ENCODE assay signal across 8 cellular contexts in the genomic region with DNA sequence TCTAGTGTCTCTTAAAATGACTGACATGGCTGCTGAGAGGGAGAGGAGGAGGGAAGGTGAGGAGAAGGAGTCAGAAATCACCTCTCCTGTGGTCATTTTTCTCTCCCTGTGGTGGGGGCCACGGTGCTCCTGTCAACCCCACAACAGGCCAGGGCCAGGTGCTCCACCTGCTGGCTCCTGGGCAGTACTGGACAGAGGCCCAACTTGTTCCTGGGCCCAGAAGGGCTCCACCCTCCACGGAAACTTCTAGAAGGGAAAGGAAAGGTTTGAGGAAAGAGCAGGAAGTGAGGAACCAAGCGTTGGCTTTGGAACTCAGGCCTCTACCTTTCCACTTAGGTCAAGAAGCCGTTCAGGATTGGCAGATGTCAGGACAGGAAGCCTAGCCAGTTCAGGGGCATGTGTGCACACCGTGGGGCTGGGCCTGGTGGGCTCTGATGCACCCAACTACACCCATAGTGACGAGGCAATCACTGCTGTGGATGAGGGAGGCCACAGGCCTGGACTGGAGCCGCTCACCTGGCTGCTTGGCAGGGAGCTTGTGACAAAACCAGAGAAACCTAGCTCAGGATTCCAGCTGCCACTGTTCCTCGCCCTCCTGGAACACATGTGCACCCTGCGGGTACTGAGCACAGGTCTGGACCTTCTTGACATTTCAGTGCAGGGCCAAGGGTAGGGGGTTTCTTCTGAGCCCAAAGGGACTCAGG. TPM values are rescaled to one million over a fixed set of nuclear protein-coding genes. Genes with fewer than 3 reads are reported as not detected.
DNase-seq lines count a peak whose midpoint lies in the region; ATAC-seq lines count a peak whose summit lies in the region.

No MANE protein-coding gene starts in this region.

- no peak overlapping the region for H3K27ac Mint-ChIP-seq in activated naive CD8-positive, alpha-beta T cell treated with anti-CD3 and anti-CD28 coated beads, Interleukin-2, amount 50 U/mL, for 24 hours

- ATAC-seq in activated naive CD8-positive, alpha-beta T cell treated with anti-CD3 and anti-CD28 coated beads, Interleukin-2, amount 50 U/mL, for 24 hours, result peak; percentile 40
- ATAC-seq in left lobe of liver (peak; percentile 93), sciatic nerve (no peak)

- no peaks in the 10 kb centered on the region for H3K9me3 Mint-ChIP-seq in activated naive CD8-positive, alpha-beta T cell treated with anti-CD3 and anti-CD28 coated beads, Interleukin-2, amount 50 U/mL, for 24 hours

- intact Hi-C loops in sciatic nerve (cut with DNase I), result no loop called here

- H3K4me1 Mint-ChIP-seq in activated naive CD8-positive, alpha-beta T cell treated with anti-CD3 and anti-CD28 coated beads, Interleukin-2, amount 50 U/mL, for 24 hours, result no peaks in the 10 kb centered on the region

- peaks cover 9% of the 10 kb centered on the region for H3K27me3 Mint-ChIP-seq in activated naive CD8-positive, alpha-beta T cell treated with anti-CD3 and anti-CD28 coated beads, Interleukin-2, amount 50 U/mL, for 24 hours

- DNase-seq in DMS53 treated with DMSO at 0.1 percent for 48 hours (lab: John Stamatoyannopoulos, UW; ENCODE audit: unreplicated experiment) (peak; percentile 39), HPDE6-E6E7 (ENCODE audit: extremely low spot score) (peak; percentile 65), left lobe of liver (ENCODE audit: low spot score) (peak; percentile 64), cerebellum (ENCODE audit: low spot score) (no peak), sciatic nerve (ENCODE audit: low spot score) (no peak), KG1 (lab: John Stamatoyannopoulos, UW) (no peak)
- DNase-seq in activated naive CD8-positive, alpha-beta T cell treated with anti-CD3 and anti-CD28 coated beads, Interleukin-2, amount 50 U/mL, for 24 hours, result no peak
- no peak for DNase-seq in effector CD4-positive, alpha-beta T cell

- no peak overlapping the region for H3K4me3 Mint-ChIP-seq in activated naive CD8-positive, alpha-beta T cell treated with anti-CD3 and anti-CD28 coated beads, Interleukin-2, amount 50 U/mL, for 24 hours

- H3K36me3 Mint-ChIP-seq in activated naive CD8-positive, alpha-beta T cell treated with anti-CD3 and anti-CD28 coated beads, Interleukin-2, amount 50 U/mL, for 24 hours (ENCODE audit: low read depth), result no peaks in the 10 kb centered on the region

RNA-seq across cellular contexts. Expression of gene WNT3, which starts 36.1 kb away (rescaled TPM):
- total RNA-seq in left lobe of liver, result 2.7 TPM
- 12.3 TPM for total RNA-seq in cerebellum
- 0.98 TPM for total RNA-seq in sciatic nerve

Comparison
In these comparisons a context has a peak if more than half of its experiments do, and no peak if none do; other contexts are left out.
1. DNase-seq: peak in DMS53 treated with DMSO at 0.1 percent for 48 hours (single experiment), HPDE6-E6E7 (single experiment) and left lobe of liver (single experiment); none in activated naive CD8-positive, alpha-beta T cell treated with anti-CD3 and anti-CD28 coated beads, Interleukin-2, amount 50 U/mL, for 24 hours (single experiment), cerebellum (single experiment), sciatic nerve (single experiment), effector CD4-positive, alpha-beta T cell (single experiment) and KG1 (single experiment).